Comparison of ENCODE assay signal across 9 cellular contexts in genomic region chr9:113580954-113581311, GRCh38.
DNase-seq lines count a peak whose midpoint lies in the region; ATAC-seq, FAIRE-seq and TF ChIP-seq lines count a peak whose summit lies in the region.
"Had no signal": no experiment of that assay in that cellular context is flagged by ENCODE, and none has a peak within 500 bp of the region (broad histone marks: within the 10 kb centered on the region; RNA-seq: fewer than 3 reads in every experiment).

No MANE protein-coding gene starts in this region.

- TF ChIP-seq CTCF in ascending aorta (IDR thresholded peaks at IDR 0.05) (no peak), mesothelial cell of epicardium (IDR thresholded peaks at IDR 0.05; ENCODE audit: unreplicated experiment) (no peak), transverse colon (IDR thresholded peaks at IDR 0.05) (no peak)

- H3K4me3 Mint-ChIP-seq in activated T-cell treated with anti-CD3 and anti-CD28 coated beads, Interleukin-2, amount 50 U/mL, for 4 hours, result peak overlapping the region; percentile 78
- H3K4me3 Mint-ChIP-seq in mesothelial cell of epicardium, result no peak overlapping the region

- H3K4me1 Mint-ChIP-seq in activated T-cell treated with anti-CD3 and anti-CD28 coated beads, Interleukin-2, amount 50 U/mL, for 4 hours (ENCODE audit: low read depth), result peaks cover 90% of the 10 kb centered on the region
- H3K4me1 Mint-ChIP-seq in mesothelial cell of epicardium, result peaks cover 16% of the 10 kb centered on the region

- no peaks in the 10 kb centered on the region for H3K9me3 Mint-ChIP-seq in activated T-cell treated with anti-CD3 and anti-CD28 coated beads, Interleukin-2, amount 50 U/mL, for 4 hours
- no peaks in the 10 kb centered on the region for H3K9me3 Mint-ChIP-seq in mesothelial cell of epicardium

- WGBS in transverse colon (ENCODE audit: low coverage in 1 of 2), 2 donors, result 12% methylated on average over 4 of the region's 4 CpGs; no CpG with 5 or more reads in 1 of the 2 donors

- peak overlapping the region; percentile 39 for H3K27ac Mint-ChIP-seq in mesothelial cell of epicardium

- no peak for ATAC-seq in activated T-cell treated with anti-CD3 and anti-CD28 coated beads, Interleukin-2, amount 50 U/mL, for 4 hours
- ATAC-seq in HG03097 (IDR thresholded peaks at IDR 0.05; ENCODE audit: low FRiP score, unreplicated experiment), result no peak

- in situ Hi-C loops in transverse colon (cut with MboI; ENCODE audit: low pct_ligation_motif_present in 1 of 4, low pct_unique_long_range_greater_than_20kb in 1 of 4, low sequenced_read_pairs in 3 of 4), result loop anchor here in 2 of 4 donors (5.0 to 10.0 kb wide), 2 partner anchors 126 to 134 kb away; no protein-coding TSS in a partner anchor

- FAIRE-seq in urothelium cell line (lab: Jason Lieb, UNC), result no peak

- intact Hi-C loops in ascending aorta (cut with DNase I), result loop anchor here (1.0 to 2.0 kb wide), 2 partner anchors 16 to 60 kb away; no protein-coding TSS in a partner anchor
- intact Hi-C loops in transverse colon (cut with DNase I; ENCODE audit: low total_unique reads), result loop anchor here (2.0 kb wide), 1 partner anchor 68 kb away; no protein-coding TSS in a partner anchor

- H3K27me3 ChIP-seq in ascending aorta (no peaks in the 10 kb centered on the region), transverse colon (no peaks in the 10 kb centered on the region)

- peak overlapping the region in 1 of 2 donors; percentile 44 for H3K4me3 ChIP-seq in ascending aorta
- H3K4me3 ChIP-seq in transverse colon, result no peak overlapping the region

- H3K9me3 ChIP-seq in ascending aorta (no peaks in the 10 kb centered on the region), transverse colon (no peaks in the 10 kb centered on the region)

- H3K4me1 ChIP-seq in ascending aorta, result peaks cover 34 to 66% of the 10 kb centered on the region in 2 donors
- peaks cover 34 to 56% (median 45%) of the 10 kb centered on the region in 4 donors for H3K4me1 ChIP-seq in transverse colon

- H3K27ac ChIP-seq in ascending aorta (peak overlapping the region; percentile 93 to 96), transverse colon (peak overlapping the region; percentile 75 to 85 (median 80))

- DNase-seq in activated T-cell treated with anti-CD3 and anti-CD28 coated beads, Interleukin-2, amount 50 U/mL, for 4 hours, result no peak
- no peak for DNase-seq in activated T-cell treated with anti-CD3 and anti-CD28 coated beads for 4 hours
- DNase-seq in ascending aorta (ENCODE audit: low spot score in 2 of 2), result no peak
- DNase-seq in mesothelial cell of epicardium (ENCODE audit: low spot score in 2 of 2, unreplicated experiment in 2 of 2), result no peak
- DNase-seq in transverse colon, result no peak
- no peak for DNase-seq in stimulated activated CD4-positive, alpha-beta T cell treated with anti-CD3 and anti-CD28 coated beads, Interleukin-12 subunit alpha, Interleukin-12 subunit beta, amount 100 ng/mL, for 4 hours
- DNase-seq in urothelium cell line (ENCODE audit: low spot score), result no peak
- DNase-seq: kidney glomerular epithelial cell had no signal

- no peak for TF ChIP-seq POLR2A in transverse colon (IDR thresholded peaks at IDR 0.05)

- peaks cover 18% of the 10 kb centered on the region for H3K36me3 Mint-ChIP-seq in activated T-cell treated with anti-CD3 and anti-CD28 coated beads, Interleukin-2, amount 50 U/mL, for 4 hours (ENCODE audit: insufficient read depth)
- peaks cover 9% of the 10 kb centered on the region for H3K36me3 Mint-ChIP-seq in mesothelial cell of epicardium

- TF ChIP-seq EP300 in transverse colon (IDR thresholded peaks at IDR 0.05; ENCODE audit: low read depth), result no peak

- H3K27me3 Mint-ChIP-seq in activated T-cell treated with anti-CD3 and anti-CD28 coated beads, Interleukin-2, amount 50 U/mL, for 4 hours (ENCODE audit: low read depth), result no peaks in the 10 kb centered on the region
- no peaks in the 10 kb centered on the region for H3K27me3 Mint-ChIP-seq in mesothelial cell of epicardium (ENCODE audit: low read depth)

- H3K36me3 ChIP-seq in ascending aorta (peaks cover 26 to 30% of the 10 kb centered on the region in 2 donors), transverse colon (peaks cover 0 to 9% (median 2%) of the 10 kb centered on the region in 4 donors)
